Comparison of ENCODE assay signal across 27 cellular contexts in genomic region chr12:1053690-1054089, GRCh38.
DNase-seq lines count a peak whose midpoint lies in the region; ATAC-seq and TF ChIP-seq lines count a peak whose summit lies in the region.
"Had no signal": no experiment of that assay in that cellular context is flagged by ENCODE, and none has a peak within 500 bp of the region (broad histone marks: within the 10 kb centered on the region; RNA-seq: fewer than 3 reads in every experiment).

No MANE protein-coding gene starts in this region.

- peaks cover 21% of the 10 kb centered on the region for H3K4me1 ChIP-seq in Caco-2
- H3K4me1 ChIP-seq in HUES6 (ENCODE audit: control insufficient read depth, insufficient read depth, low read length) = peaks cover 49% of the 10 kb centered on the region
- H3K4me1 ChIP-seq in naive thymus-derived CD4-positive, alpha-beta T cell (ENCODE audit: control insufficient read depth in 2 of 2, insufficient read depth in 2 of 2, low read length in 2 of 2) = no peaks in the 10 kb centered on the region
- peaks cover 10 to 57% (median 21%) of the 10 kb centered on the region in 4 donors for H3K4me1 ChIP-seq in stomach
- H3K4me1 ChIP-seq: foreskin keratinocyte, SJCRH30 had no signal

- TF ChIP-seq POLR2A in stomach (IDR thresholded peaks at IDR 0.05) = no peak

- CTCF ChIA-PET in Caco-2 (lab: Charles Lee) = interaction anchor here (2.1 kb wide), 1 partner anchor 39 kb away, joined by 8 read pairs; no protein-coding TSS in a partner anchor
- CTCF ChIA-PET in naive thymus-derived CD4-positive, alpha-beta T cell (lab: Charles Lee) = no interaction called here

- no peaks in the 10 kb centered on the region for H3K27me3 Mint-ChIP-seq in Caco-2 (ENCODE audit: insufficient read depth, unreplicated experiment)
- H3K27me3 Mint-ChIP-seq in chondrocyte (ENCODE audit: low read depth) = no peaks in the 10 kb centered on the region
- no peaks in the 10 kb centered on the region for H3K27me3 Mint-ChIP-seq in naive thymus-derived CD4-positive, alpha-beta T cell
- H3K27me3 Mint-ChIP-seq in glutamatergic neuron (ENCODE audit: unreplicated experiment) = no peaks in the 10 kb centered on the region
- no peaks in the 10 kb centered on the region for H3K27me3 Mint-ChIP-seq in stimulated activated naive B cell treated with anti-CD40 and anti-IgM and Interleukin-4, amounts not matched to agents 10 μg/mL and 1 μg/mL and 100 μg/mL, for 72 hours
- H3K27me3 Mint-ChIP-seq: activated naive CD8-positive, alpha-beta T cell treated with anti-CD3 and anti-CD28 coated beads, Interleukin-2, amount 10 ng/mL, durations not matched to agents 7 days and 5 days; activated T-cell treated with anti-CD3 and anti-CD28 coated beads, Interleukin-2, amount 50 U/mL, for 24 hours; stimulated activated naive CD8-positive, alpha-beta T cell treated with anti-CD3 and anti-CD28 coated beads, Interleukin-15, amount 100 ng/mL, for 72 hours had no signal

- DNase-seq in Caco-2 = no peak
- DNase-seq in chondrocyte (ENCODE audit: low spot score) = no peak
- DNase-seq in naive thymus-derived CD4-positive, alpha-beta T cell = no peak
- DNase-seq in glutamatergic neuron = no peak
- no peak for DNase-seq in CD1c-positive myeloid dendritic cell (ENCODE audit: extremely low spot score)
- DNase-seq in stomach = no peak
- no peak for DNase-seq in stimulated activated naive B cell treated with anti-CD40 and anti-IgM and Interleukin-4, amounts not matched to agents 10 μg/mL and 1 μg/mL and 100 μg/mL, for 72 hours
- DNase-seq: activated CD4-positive, alpha-beta T cell treated with anti-CD3 and anti-CD28 coated beads, Interleukin-2, amount 50 U/mL, for 1 hour; activated effector memory CD4-positive, alpha-beta T cell treated with anti-CD3 and anti-CD28 coated beads, Interleukin-2, amount 50 U/mL, for 16 hours; activated naive CD8-positive, alpha-beta T cell treated with anti-CD3 and anti-CD28 coated beads, Interleukin-2, amount 10 ng/mL, durations not matched to agents 7 days and 5 days; activated T-cell treated with anti-CD3 and anti-CD28 coated beads, Interleukin-2, amount 50 U/mL, for 24 hours; dermis blood vessel endothelial cell; esophagus squamous epithelium; foreskin keratinocyte; immature natural killer cell; Kasumi-1; left cardiac atrium; MV-4-11; NCI-H446; nephron progenitor cell; spleen; stimulated activated CD4-positive, alpha-beta T cell treated with anti-CD3 and anti-CD28 coated beads, Interleukin-2, amount 100 ng/mL, for 24 hours; stimulated activated naive CD8-positive, alpha-beta T cell treated with anti-CD3 and anti-CD28 coated beads, Interleukin-15, amount 100 ng/mL, for 72 hours; trophoblast cell had no signal

- no peak overlapping the region for H3K9ac ChIP-seq in HUES6 (ENCODE audit: low read length)

- no peaks in the 10 kb centered on the region for H3K27me3 ChIP-seq in Caco-2 (replicated peaks; ENCODE audit: control insufficient read depth, insufficient read depth, low read length)
- no peaks in the 10 kb centered on the region for H3K27me3 ChIP-seq in HUES6 (ENCODE audit: control insufficient read depth, insufficient read depth, low read length)
- no peaks in the 10 kb centered on the region for H3K27me3 ChIP-seq in naive thymus-derived CD4-positive, alpha-beta T cell (ENCODE audit: control insufficient read depth in 2 of 2, insufficient read depth in 2 of 2, low read length in 2 of 2)
- no peaks in the 10 kb centered on the region for H3K27me3 ChIP-seq in stomach
- H3K27me3 ChIP-seq: esophagus squamous epithelium, foreskin keratinocyte, SJCRH30, spleen had no signal

- TF ChIP-seq EP300 in stomach (IDR thresholded peaks at IDR 0.05) = no peak

- peaks cover 34% of the 10 kb centered on the region for H3K4me1 Mint-ChIP-seq in Caco-2 (ENCODE audit: low read depth, unreplicated experiment)
- H3K4me1 Mint-ChIP-seq in chondrocyte (ENCODE audit: low read depth) = peaks cover 41% of the 10 kb centered on the region
- peaks cover 7 to 31% (median 14%) of the 10 kb centered on the region in 7 donors for H3K4me1 Mint-ChIP-seq in naive thymus-derived CD4-positive, alpha-beta T cell
- H3K4me1 Mint-ChIP-seq in glutamatergic neuron (ENCODE audit: low read depth, unreplicated experiment) = peaks cover 23% of the 10 kb centered on the region
- H3K4me1 Mint-ChIP-seq in stimulated activated naive B cell treated with anti-CD40 and anti-IgM and Interleukin-4, amounts not matched to agents 10 μg/mL and 1 μg/mL and 100 μg/mL, for 72 hours = peaks cover 2 to 4% of the 10 kb centered on the region in 2 donors
- H3K4me1 Mint-ChIP-seq: stimulated activated naive CD8-positive, alpha-beta T cell treated with anti-CD3 and anti-CD28 coated beads, Interleukin-15, amount 100 ng/mL, for 72 hours had no signal

- H3K9me3 ChIP-seq in Caco-2 (peaks cover 8% of the 10 kb centered on the region; the same call in 1 of the 2 replicates), HUES6 (ENCODE audit: control insufficient read depth, insufficient read depth, low read depth, low read length) (peaks cover 3% of the 10 kb centered on the region; the same call in 1 of the 2 replicates), stomach (peaks cover 0 to 4% (median 0%) of the 10 kb centered on the region in 4 donors)
- H3K9me3 ChIP-seq in naive thymus-derived CD4-positive, alpha-beta T cell (ENCODE audit: control insufficient read depth in 2 of 3, low read length in 3 of 3) = peaks cover 0 to 7% (median 0%) of the 10 kb centered on the region in 3 experiments
- H3K9me3 ChIP-seq: SJCRH30 had no signal

- TF ChIP-seq CTCF in Caco-2 (IDR thresholded peaks at IDR 0.05; ENCODE audit: insufficient read depth in 1 of 2, low read depth in 1 of 2, low read length in 1 of 2, severe bottlenecking in 1 of 2, unreplicated experiment in 1 of 2) (no peak), chondrocyte (IDR thresholded peaks at IDR 0.05) (no peak), glutamatergic neuron (IDR thresholded peaks at IDR 0.05; ENCODE audit: partially characterized antibody, unreplicated experiment) (no peak), stomach (IDR thresholded peaks at IDR 0.05) (no peak)

- H3K4me3 ChIP-seq in Caco-2 (ENCODE audit: low read depth, low read length) = no peak overlapping the region
- no peak overlapping the region for H3K4me3 ChIP-seq in HUES6 (ENCODE audit: low read depth, low read length)
- no peak overlapping the region for H3K4me3 ChIP-seq in naive thymus-derived CD4-positive, alpha-beta T cell (ENCODE audit: low read length)
- H3K4me3 ChIP-seq in stomach = no peak overlapping the region
- H3K4me3 ChIP-seq: esophagus squamous epithelium, HAP-1, SJCRH30, spleen had no signal

- BruUV-seq in Caco-2 (replicated peaks; lab: Mats Ljungman, UMichigan) = no TSS peak

- peaks cover 8% of the 10 kb centered on the region for H3K9me3 Mint-ChIP-seq in Caco-2 (ENCODE audit: unreplicated experiment)
- peaks cover 7% of the 10 kb centered on the region for H3K9me3 Mint-ChIP-seq in chondrocyte (ENCODE audit: low read depth)
- peaks cover 0 to 11% (median 7%) of the 10 kb centered on the region in 11 donors for H3K9me3 Mint-ChIP-seq in naive thymus-derived CD4-positive, alpha-beta T cell
- H3K9me3 Mint-ChIP-seq in glutamatergic neuron (ENCODE audit: unreplicated experiment) = peaks cover 2% of the 10 kb centered on the region
- peaks cover 5 to 8% of the 10 kb centered on the region in 2 donors for H3K9me3 Mint-ChIP-seq in stimulated activated naive B cell treated with anti-CD40 and anti-IgM and Interleukin-4, amounts not matched to agents 10 μg/mL and 1 μg/mL and 100 μg/mL, for 72 hours

- H3K4me3 Mint-ChIP-seq in Caco-2 (ENCODE audit: unreplicated experiment) (no peak overlapping the region), chondrocyte (ENCODE audit: unreplicated experiment) (no peak overlapping the region), glutamatergic neuron (ENCODE audit: unreplicated experiment) (no peak overlapping the region)
- H3K4me3 Mint-ChIP-seq in naive thymus-derived CD4-positive, alpha-beta T cell = no peak overlapping the region
- H3K4me3 Mint-ChIP-seq in stimulated activated naive B cell treated with anti-CD40 and anti-IgM and Interleukin-4, amounts not matched to agents 10 μg/mL and 1 μg/mL and 100 μg/mL, for 72 hours = no peak overlapping the region
- H3K4me3 Mint-ChIP-seq: activated naive CD8-positive, alpha-beta T cell treated with anti-CD3 and anti-CD28 coated beads, Interleukin-2, amount 10 ng/mL, durations not matched to agents 7 days and 5 days; activated T-cell treated with anti-CD3 and anti-CD28 coated beads, Interleukin-2, amount 50 U/mL, for 24 hours; immature natural killer cell; nephron progenitor cell; stimulated activated naive CD8-positive, alpha-beta T cell treated with anti-CD3 and anti-CD28 coated beads, Interleukin-15, amount 100 ng/mL, for 72 hours had no signal

- H3K36me3 ChIP-seq in Caco-2 (ENCODE audit: control insufficient read depth, insufficient read depth, low read length) (no peaks in the 10 kb centered on the region), HUES6 (ENCODE audit: control insufficient read depth, insufficient read depth, low read length) (no peaks in the 10 kb centered on the region), stomach (peaks cover 0 to 5% (median 0%) of the 10 kb centered on the region in 4 donors)
- no peaks in the 10 kb centered on the region for H3K36me3 ChIP-seq in naive thymus-derived CD4-positive, alpha-beta T cell (ENCODE audit: control insufficient read depth in 2 of 3, insufficient read depth in 3 of 3, low read length in 3 of 3)
- H3K36me3 ChIP-seq: esophagus squamous epithelium, HAP-1, SJCRH30, spleen had no signal

- H3K36me3 Mint-ChIP-seq in Caco-2 (ENCODE audit: insufficient read depth, unreplicated experiment) (peaks cover 16% of the 10 kb centered on the region), chondrocyte (ENCODE audit: low read depth) (peaks cover 3% of the 10 kb centered on the region), glutamatergic neuron (ENCODE audit: unreplicated experiment) (peaks cover 5% of the 10 kb centered on the region)
- H3K36me3 Mint-ChIP-seq in naive thymus-derived CD4-positive, alpha-beta T cell = peaks cover 6 to 32% (median 13%) of the 10 kb centered on the region in 5 donors
- H3K36me3 Mint-ChIP-seq in stimulated activated naive B cell treated with anti-CD40 and anti-IgM and Interleukin-4, amounts not matched to agents 10 μg/mL and 1 μg/mL and 100 μg/mL, for 72 hours = peaks cover 7 to 13% of the 10 kb centered on the region in 2 donors

- intact Hi-C loops in Caco-2 (cut with micrococcal nuclease; ENCODE audit: unreplicated experiment) (loop anchor here (5.0 kb wide), 1 partner anchor 61 kb away; the partner anchor contains the start of gene ERC1), stomach (cut with DNase I; ENCODE audit: low total_unique reads) (no loop called here)
- intact Hi-C loops in naive thymus-derived CD4-positive, alpha-beta T cell (cut with micrococcal nuclease) = no loop called here

- H3K27ac ChIP-seq in HUES6 (ENCODE audit: low read depth, low read length) (peak overlapping the region; percentile 60; the same call in 1 of the 2 replicates), stomach (peak overlapping the region in 2 of 5 donors; percentile 15 to 45)
- no peak overlapping the region for H3K27ac ChIP-seq in naive thymus-derived CD4-positive, alpha-beta T cell (ENCODE audit: low read depth, low read length)
- H3K27ac ChIP-seq: foreskin keratinocyte, SJCRH30, spleen had no signal

- POLR2A ChIA-PET in Caco-2 (lab: Charles Lee) = no interaction called here
- POLR2A ChIA-PET in naive thymus-derived CD4-positive, alpha-beta T cell (lab: Charles Lee) = interaction anchor here (0.9 kb wide), 1 partner anchor 9 kb away, joined by 3 read pairs; no protein-coding TSS in a partner anchor

- no peak for ATAC-seq in naive thymus-derived CD4-positive, alpha-beta T cell
- ATAC-seq in stimulated activated naive B cell treated with anti-CD40 and anti-IgM and Interleukin-4, amounts not matched to agents 10 μg/mL and 1 μg/mL and 100 μg/mL, for 72 hours (replicated peaks) = no peak
- ATAC-seq: foreskin keratinocyte; stimulated activated naive CD8-positive, alpha-beta T cell treated with anti-CD3 and anti-CD28 coated beads, Interleukin-15, amount 100 ng/mL, for 72 hours had no signal

- H3K27ac Mint-ChIP-seq in Caco-2 (ENCODE audit: unreplicated experiment) (peak overlapping the region; percentile 10), chondrocyte (ENCODE audit: unreplicated experiment) (peak overlapping the region; percentile 18), glutamatergic neuron (ENCODE audit: unreplicated experiment) (no peak overlapping the region)
- H3K27ac Mint-ChIP-seq in naive thymus-derived CD4-positive, alpha-beta T cell = peak overlapping the region in 5 of 9 donors; percentile 4 to 73 (median 26)
- no peak overlapping the region for H3K27ac Mint-ChIP-seq in stimulated activated naive B cell treated with anti-CD40 and anti-IgM and Interleukin-4, amounts not matched to agents 10 μg/mL and 1 μg/mL and 100 μg/mL, for 72 hours
- H3K27ac Mint-ChIP-seq: activated naive CD8-positive, alpha-beta T cell treated with anti-CD3 and anti-CD28 coated beads, Interleukin-2, amount 10 ng/mL, durations not matched to agents 7 days and 5 days; activated T-cell treated with anti-CD3 and anti-CD28 coated beads, Interleukin-2, amount 50 U/mL, for 24 hours; stimulated activated naive CD8-positive, alpha-beta T cell treated with anti-CD3 and anti-CD28 coated beads, Interleukin-15, amount 100 ng/mL, for 72 hours had no signal

Comparison
In these comparisons a context has a peak if more than half of its experiments do, and no peak if none do; other contexts are left out.
1. H3K27ac Mint-ChIP-seq: peak in Caco-2 (single experiment), chondrocyte (single experiment) and naive thymus-derived CD4-positive, alpha-beta T cell (5 of 9); none in glutamatergic neuron (single experiment) and stimulated activated naive B cell treated with anti-CD40 and anti-IgM and Interleukin-4, amounts not matched to agents 10 μg/mL and 1 μg/mL and 100 μg/mL, for 72 hours (single experiment).